In genomic region chr5:57215629-57216195, GRCh38 we compare ENCODE assay signal across 11 cellular contexts. TPM values are rescaled to one million over a fixed set of nuclear protein-coding genes. Genes with fewer than 3 reads are reported as not detected.
DNase-seq lines count a peak whose midpoint lies in the region; TF ChIP-seq lines count a peak whose summit lies in the region.
"Had no signal": no experiment of that assay in that cellular context is flagged by ENCODE, and none has a peak within 500 bp of the region (broad histone marks: within the 10 kb centered on the region; RNA-seq: fewer than 3 reads in every experiment).

No MANE protein-coding gene starts in this region.

- peaks cover 15% of the 10 kb centered on the region for H3K36me3 Mint-ChIP-seq in activated naive CD4-positive, alpha-beta T cell treated with anti-CD3 and anti-CD28 coated beads for 36 hours (ENCODE audit: low read depth)
- peaks cover 33% of the 10 kb centered on the region for H3K36me3 Mint-ChIP-seq in activated naive CD8-positive, alpha-beta T cell treated with anti-CD3 and anti-CD28 coated beads for 36 hours
- H3K36me3 Mint-ChIP-seq in immature natural killer cell (peaks cover 0 to 15% (median 9%) of the 10 kb centered on the region in 3 donors), type B pancreatic cell (peaks cover 23% of the 10 kb centered on the region)

- no peak overlapping the region for H3K4me3 Mint-ChIP-seq in activated naive CD4-positive, alpha-beta T cell treated with anti-CD3 and anti-CD28 coated beads for 36 hours
- no peak overlapping the region for H3K4me3 Mint-ChIP-seq in activated naive CD8-positive, alpha-beta T cell treated with anti-CD3 and anti-CD28 coated beads for 36 hours
- H3K4me3 Mint-ChIP-seq in immature natural killer cell (no peak overlapping the region), type B pancreatic cell (no peak overlapping the region)

- peaks cover 56% of the 10 kb centered on the region for H3K4me1 Mint-ChIP-seq in activated naive CD4-positive, alpha-beta T cell treated with anti-CD3 and anti-CD28 coated beads for 36 hours (ENCODE audit: low read depth)
- H3K4me1 Mint-ChIP-seq in activated naive CD8-positive, alpha-beta T cell treated with anti-CD3 and anti-CD28 coated beads for 36 hours, result peaks cover 61% of the 10 kb centered on the region
- H3K4me1 Mint-ChIP-seq in immature natural killer cell, result peaks cover 35 to 65% of the 10 kb centered on the region in 2 donors
- H3K4me1 Mint-ChIP-seq in type B pancreatic cell (ENCODE audit: unreplicated experiment), result peaks cover 7% of the 10 kb centered on the region

- H3K27ac Mint-ChIP-seq in activated naive CD4-positive, alpha-beta T cell treated with anti-CD3 and anti-CD28 coated beads for 36 hours, result peak overlapping the region; percentile 72
- peak overlapping the region; percentile 75 for H3K27ac Mint-ChIP-seq in activated naive CD8-positive, alpha-beta T cell treated with anti-CD3 and anti-CD28 coated beads for 36 hours
- H3K27ac Mint-ChIP-seq in immature natural killer cell, result peak overlapping the region in 5 of 6 donors; percentile 4 to 69 (median 42)
- peak overlapping the region; percentile 70 for H3K27ac Mint-ChIP-seq in type B pancreatic cell

- H3K9me3 Mint-ChIP-seq in activated naive CD4-positive, alpha-beta T cell treated with anti-CD3 and anti-CD28 coated beads for 36 hours, result no peaks in the 10 kb centered on the region
- no peaks in the 10 kb centered on the region for H3K9me3 Mint-ChIP-seq in activated naive CD8-positive, alpha-beta T cell treated with anti-CD3 and anti-CD28 coated beads for 36 hours
- H3K9me3 Mint-ChIP-seq in immature natural killer cell (no peaks in the 10 kb centered on the region), type B pancreatic cell (no peaks in the 10 kb centered on the region)

- intact Hi-C loops in activated naive CD4-positive, alpha-beta T cell treated with anti-CD3 and anti-CD28 coated beads for 36 hours (cut with micrococcal nuclease), result loop anchor here (1.0 kb wide), 1 partner anchor 42 kb away; no protein-coding TSS in a partner anchor

- CTCF ChIA-PET in activated naive CD4-positive, alpha-beta T cell treated with anti-CD3 and anti-CD28 coated beads for 36 hours (lab: Charles Lee), result interaction anchor here (0.7 to 0.9 kb wide), 2 partner anchors 25 to 1365 kb away, joined by 3 read pairs; no protein-coding TSS in a partner anchor

- TF ChIP-seq CTCF in type B pancreatic cell (conservative IDR thresholded peaks at IDR 0.05), result no peak

- H3K27me3 Mint-ChIP-seq in activated naive CD4-positive, alpha-beta T cell treated with anti-CD3 and anti-CD28 coated beads for 36 hours (ENCODE audit: low read depth), result no peaks in the 10 kb centered on the region
- no peaks in the 10 kb centered on the region for H3K27me3 Mint-ChIP-seq in activated naive CD8-positive, alpha-beta T cell treated with anti-CD3 and anti-CD28 coated beads for 36 hours
- H3K27me3 Mint-ChIP-seq in immature natural killer cell (ENCODE audit: low read depth in 3 of 3) (peaks cover 0 to 8% (median 0%) of the 10 kb centered on the region in 3 donors), type B pancreatic cell (no peaks in the 10 kb centered on the region)

- DNase-seq in activated naive CD4-positive, alpha-beta T cell treated with anti-CD3 and anti-CD28 coated beads for 36 hours, result no peak
- no peak for DNase-seq in activated naive CD4-positive, alpha-beta T cell treated with anti-CD3 and anti-CD28 coated beads, Interleukin-2, amount 50 U/mL, for 16 hours
- no peak for DNase-seq in activated naive CD8-positive, alpha-beta T cell treated with anti-CD3 and anti-CD28 coated beads for 36 hours
- DNase-seq in immature natural killer cell (no peak), type B pancreatic cell (ENCODE audit: extremely low spot score, unreplicated experiment) (no peak), dedifferentiated amniotic fluid mesenchymal stem cell (ENCODE audit: extremely low spot score) (no peak), A172 (ENCODE audit: low spot score) (no peak), DMS53 (lab: John Stamatoyannopoulos, UW) (no peak)
- DNase-seq: NCI-H1694, T-helper 9 cell, testis had no signal

RNA-seq across cellular contexts. Expression of gene GPBP1, which starts 41.9 kb away (rescaled TPM):
- 10 to 100 TPM; 91.5 to 91.9 TPM for total RNA-seq in activated naive CD4-positive, alpha-beta T cell treated with anti-CD3 and anti-CD28 coated beads for 36 hours
- total RNA-seq in activated naive CD8-positive, alpha-beta T cell treated with anti-CD3 and anti-CD28 coated beads for 36 hours, result 10 to 100 TPM; 82.2 to 84.6 TPM
- 10 to 100 TPM; 60.7 to 95.6 (median 80.4) TPM for polyA plus RNA-seq in immature natural killer cell
- total RNA-seq in type B pancreatic cell (ENCODE audit: low replicate concordance), result 82.4 and 102 TPM in 2 replicates
- total RNA-seq in A172 (2014; rRNA removed; shearing (Covaris generic)), result 85.3 and 117 TPM in 2 replicates
